Comparison of ENCODE assay signal across 8 cellular contexts in genomic region chr11:67996622-67997459, GRCh38. TPM values are rescaled to one million over a fixed set of nuclear protein-coding genes. Genes with fewer than 3 reads are reported as not detected.
DNase-seq lines count a peak whose midpoint lies in the region; ATAC-seq and TF ChIP-seq lines count a peak whose summit lies in the region.

No MANE protein-coding gene starts in this region.

- DNase-seq in AG10803 (ENCODE audit: low read depth) = peak; percentile 36
- peak in 74 of 76 experiments; percentile 19 to 96 (median 80) for DNase-seq in HUDEP-2 (lab: John Stamatoyannopoulos, UW; ENCODE audit: unreplicated experiment in 76 of 76)
- DNase-seq in activated CD4-positive, alpha-beta T cell treated with anti-CD3 and anti-CD28 coated beads, Interleukin-2, amount 10 ng/mL, durations not matched to agents 7 days and 5 days = peak; percentile 33
- peak in 1 of 2 donors; percentile 67 for DNase-seq in heart right ventricle
- peak; percentile 35 to 38 for DNase-seq in stimulated activated CD8-positive, alpha-beta memory T cell treated with anti-CD3 and anti-CD28 coated beads, Interleukin-15, amount 100 ng/mL, for 48 hours (ENCODE audit: low read depth in 2 of 2)
- no peak for DNase-seq in LoVo (ENCODE audit: low spot score)

- no peak overlapping the region for H3K4me3 ChIP-seq in AG10803 (ENCODE audit: low read length)
- no peak overlapping the region for H3K4me3 ChIP-seq in heart right ventricle

- TF ChIP-seq CTCF in AG10803 (conservative IDR thresholded peaks at IDR 0.05; ENCODE audit: low read length) (no peak), heart right ventricle (IDR thresholded peaks at IDR 0.05) (no peak)

- peaks cover 34% of the 10 kb centered on the region for H3K4me1 Mint-ChIP-seq in activated CD4-positive, alpha-beta T cell treated with anti-CD3 and anti-CD28 coated beads, Interleukin-2, amount 10 ng/mL, durations not matched to agents 7 days and 5 days

- 63% methylated on average over 40 to 41 of the region's 41 CpGs for WGBS in heart right ventricle, 2 donors

- H3K27ac ChIP-seq in heart right ventricle = no peak overlapping the region

- H3K27ac Mint-ChIP-seq in activated CD4-positive, alpha-beta T cell treated with anti-CD3 and anti-CD28 coated beads, Interleukin-2, amount 10 ng/mL, durations not matched to agents 7 days and 5 days = peak overlapping the region; percentile 83

- H3K9me3 Mint-ChIP-seq in activated CD4-positive, alpha-beta T cell treated with anti-CD3 and anti-CD28 coated beads, Interleukin-2, amount 10 ng/mL, durations not matched to agents 7 days and 5 days = no peaks in the 10 kb centered on the region

- peaks cover 0 to 8% (median 0%) of the 10 kb centered on the region in 9 donors for H3K36me3 ChIP-seq in heart right ventricle

- H3K4me1 ChIP-seq in heart right ventricle = peaks cover 0 to under 1% (median 0%) of the 10 kb centered on the region in 9 donors

- H3K4me3 Mint-ChIP-seq in activated CD4-positive, alpha-beta T cell treated with anti-CD3 and anti-CD28 coated beads, Interleukin-2, amount 10 ng/mL, durations not matched to agents 7 days and 5 days = no peak overlapping the region

- no peaks in the 10 kb centered on the region for H3K9me3 ChIP-seq in heart right ventricle

- peaks cover 0 to 8% (median 3%) of the 10 kb centered on the region in 7 donors for H3K27me3 ChIP-seq in heart right ventricle

- H3K27me3 Mint-ChIP-seq in activated CD4-positive, alpha-beta T cell treated with anti-CD3 and anti-CD28 coated beads, Interleukin-2, amount 10 ng/mL, durations not matched to agents 7 days and 5 days = no peaks in the 10 kb centered on the region

- ATAC-seq in heart right ventricle (peak; percentile 60 to 84 (median 70)), HG02852 (IDR thresholded peaks at IDR 0.05; ENCODE audit: unreplicated experiment) (no peak), GM19463 (IDR thresholded peaks at IDR 0.05; ENCODE audit: unreplicated experiment) (no peak)

- H3K36me3 Mint-ChIP-seq in activated CD4-positive, alpha-beta T cell treated with anti-CD3 and anti-CD28 coated beads, Interleukin-2, amount 10 ng/mL, durations not matched to agents 7 days and 5 days (ENCODE audit: low read depth) = peaks cover 18% of the 10 kb centered on the region

- CTCF ChIA-PET in activated CD4-positive, alpha-beta T cell treated with anti-CD3 and anti-CD28 coated beads, Interleukin-2, amount 10 ng/mL, durations not matched to agents 7 days and 5 days (lab: Charles Lee) = interaction anchor here (0.9 kb wide), 1 partner anchor 41 kb away, joined by 3 read pairs; no protein-coding TSS in a partner anchor

- intact Hi-C loops in heart right ventricle (cut with DNase I) = no loop called here

- POLR2A ChIA-PET in activated CD4-positive, alpha-beta T cell treated with anti-CD3 and anti-CD28 coated beads, Interleukin-2, amount 10 ng/mL, durations not matched to agents 7 days and 5 days (lab: Charles Lee) = no interaction called here

RNA-seq across cellular contexts. Expression of gene UNC93B1, which starts 7.1 kb away (rescaled TPM):
- total RNA-seq in activated CD4-positive, alpha-beta T cell treated with anti-CD3 and anti-CD28 coated beads, Interleukin-2, amount 10 ng/mL, durations not matched to agents 7 days and 5 days = 10 to 100 TPM; 32.6 to 34.3 TPM
- total RNA-seq in heart right ventricle = 10 to 100 TPM in 2 of 10 donors, 1 to 10 TPM in 8; 3.2 to 18.2 (median 6.2) TPM
- polyA plus RNA-seq in heart right ventricle = 1 to 10 TPM; 8.8 to 9.1 TPM

RNA-seq across cellular contexts. Expression of gene ALDH3B1, which starts 13.3 kb away (rescaled TPM):
- under 1 TPM in 1 of 2 experiments, not detected in 1; 0.15 TPM for total RNA-seq in activated CD4-positive, alpha-beta T cell treated with anti-CD3 and anti-CD28 coated beads, Interleukin-2, amount 10 ng/mL, durations not matched to agents 7 days and 5 days
- total RNA-seq in heart right ventricle = 10 to 100 TPM in 1 of 10 donors, 1 to 10 TPM in 9; 3.5 to 11.0 (median 4.3) TPM
- polyA plus RNA-seq in heart right ventricle = 1 to 10 TPM; 2.1 to 3.2 TPM

RNA-seq across cellular contexts. Expression of gene NDUFS8, which starts 33.6 kb away (rescaled TPM):
- total RNA-seq in activated CD4-positive, alpha-beta T cell treated with anti-CD3 and anti-CD28 coated beads, Interleukin-2, amount 10 ng/mL, durations not matched to agents 7 days and 5 days = 100 to 1,000 TPM; 116 to 138 TPM
- 100 to 1,000 TPM; 330 to 492 (median 421) TPM for total RNA-seq in heart right ventricle
- polyA plus RNA-seq in heart right ventricle = 100 to 1,000 TPM; 496 to 774 TPM

RNA-seq across cellular contexts. Expression of gene TCIRG1, which starts 42.0 kb away (rescaled TPM):
- 100 to 1,000 TPM; 286 to 316 TPM for total RNA-seq in activated CD4-positive, alpha-beta T cell treated with anti-CD3 and anti-CD28 coated beads, Interleukin-2, amount 10 ng/mL, durations not matched to agents 7 days and 5 days
- 10 to 100 TPM in 9 of 10 donors, 1 to 10 TPM in 1; 7.9 to 44.8 (median 14.6) TPM for total RNA-seq in heart right ventricle
- polyA plus RNA-seq in heart right ventricle = 10 to 100 TPM; 41.9 to 91.4 TPM

Comparison
In these comparisons a context has a peak if more than half of its experiments do, and no peak if none do; other contexts are left out.
1. ATAC-seq: peak in heart right ventricle (8 of 8); none in HG02852 (single experiment) and GM19463 (single experiment).